ENCODE assay signal across 9 cellular contexts in genomic region chr9:114154597-114155102, GRCh38. TPM values are rescaled to one million over a fixed set of nuclear protein-coding genes. Genes with fewer than 3 reads are reported as not detected.
DNase-seq lines count a peak whose midpoint lies in the region; ATAC-seq and TF ChIP-seq lines count a peak whose summit lies in the region.
"Had no signal": no experiment of that assay in that cellular context is flagged by ENCODE, and none has a peak within 500 bp of the region (broad histone marks: within the 10 kb centered on the region; RNA-seq: fewer than 3 reads in every experiment).

No MANE protein-coding gene starts in this region.

- H3K79me2 ChIP-seq in osteoblast (ENCODE audit: insufficient read depth, low read length) = no peaks in the 10 kb centered on the region

- no peak for DNase-seq in CD8-positive, alpha-beta memory T cell
- DNase-seq in NT2/D1 (ENCODE audit: low read depth, low spot score) (no peak), osteoblast (ENCODE audit: insufficient read length, low spot score, missing footprints) (peak; percentile 49), putamen (ENCODE audit: low spot score) (no peak), NOMO-1 (lab: John Stamatoyannopoulos, UW; ENCODE audit: unreplicated experiment in 2 of 2) (no peak), GM19240 (ENCODE audit: insufficient read length, low spot score) (no peak)

- no peaks in the 10 kb centered on the region for H3K36me3 Mint-ChIP-seq in CD8-positive, alpha-beta memory T cell

- POLR2A ChIA-PET in CD8-positive, alpha-beta memory T cell (lab: Charles Lee) = no interaction called here

- peaks cover 16% of the 10 kb centered on the region for H4K20me1 ChIP-seq in osteoblast (ENCODE audit: insufficient read depth, low read length)

- H3K4me3 Mint-ChIP-seq in CD8-positive, alpha-beta memory T cell = peak overlapping the region; percentile 33 to 85 (median 71)

- peak overlapping the region in 2 of 8 donors; percentile 1 to 64 for H3K27ac Mint-ChIP-seq in CD8-positive, alpha-beta memory T cell
- H3K27ac Mint-ChIP-seq: dendritic cell treated with granulocyte-macrophage colony-stimulating factor and Interleukin-4, amounts not matched to agents 40 ng/mL and 50 ng/mL, for 4 days had no signal

- no peaks in the 10 kb centered on the region for H3K36me3 ChIP-seq in CD8-positive, alpha-beta memory T cell (ENCODE audit: insufficient read depth, low read length)
- H3K36me3 ChIP-seq in NT2/D1 (ENCODE audit: insufficient read depth, insufficient read length, low read length) (peaks cover 24% of the 10 kb centered on the region), esophagus (ENCODE audit: control insufficient read depth in 2 of 2, insufficient read depth in 2 of 2, low read length in 1 of 2) (no peaks in the 10 kb centered on the region), osteoblast (ENCODE audit: insufficient read depth, low read length) (no peaks in the 10 kb centered on the region)

- peak overlapping the region; percentile 70 for H3K4me2 ChIP-seq in osteoblast (ENCODE audit: insufficient read depth, low read length)

- H3K9me3 Mint-ChIP-seq in CD8-positive, alpha-beta memory T cell = no peaks in the 10 kb centered on the region
- H3K9me3 Mint-ChIP-seq: dendritic cell treated with granulocyte-macrophage colony-stimulating factor and Interleukin-4, amounts not matched to agents 40 ng/mL and 50 ng/mL, for 4 days had no signal

- CTCF ChIA-PET in CD8-positive, alpha-beta memory T cell (lab: Charles Lee) = interaction anchor here (1.1 to 3.1 kb wide), 7 partner anchors 8 to 139 kb away, joined by 4 to 16 read pairs (median 4); no protein-coding TSS in a partner anchor

- H3K9me3 ChIP-seq in CD8-positive, alpha-beta memory T cell (ENCODE audit: low read length) = no peaks in the 10 kb centered on the region
- no peaks in the 10 kb centered on the region for H3K9me3 ChIP-seq in NT2/D1 (ENCODE audit: insufficient read depth, low read length)
- H3K9me3 ChIP-seq in esophagus (ENCODE audit: control insufficient read depth in 2 of 2, insufficient read depth in 1 of 2, low read depth in 1 of 2, low read length in 1 of 2) = no peaks in the 10 kb centered on the region
- no peaks in the 10 kb centered on the region for H3K9me3 ChIP-seq in osteoblast (ENCODE audit: low read depth, low read length)

- TF ChIP-seq CTCF in osteoblast (IDR thresholded peaks at IDR 0.05; ENCODE audit: extremely low read depth, low read depth, low read length) = no peak

- no peak overlapping the region for H3K27ac ChIP-seq in CD8-positive, alpha-beta memory T cell (ENCODE audit: low read depth, low read length)
- no peak overlapping the region for H3K27ac ChIP-seq in esophagus (ENCODE audit: low read depth in 2 of 2, low read length in 1 of 2)
- H3K27ac ChIP-seq in osteoblast (ENCODE audit: low read depth, low read length) = no peak overlapping the region

- peaks cover 35 to 57% of the 10 kb centered on the region in 2 donors for H3K27me3 Mint-ChIP-seq in CD8-positive, alpha-beta memory T cell

- peak overlapping the region; percentile 32 for H3K4me3 ChIP-seq in CD8-positive, alpha-beta memory T cell (ENCODE audit: low read length)
- H3K4me3 ChIP-seq in NT2/D1 (ENCODE audit: insufficient read length, low read depth) = peak overlapping the region; percentile 79
- H3K4me3 ChIP-seq in esophagus (ENCODE audit: low read depth in 1 of 2, low read length in 2 of 2) = peak overlapping the region; percentile 9 to 78
- peak overlapping the region; percentile 55 for H3K4me3 ChIP-seq in osteoblast (ENCODE audit: insufficient read depth, low read length)

- peaks cover 23% of the 10 kb centered on the region for H3K27me3 ChIP-seq in CD8-positive, alpha-beta memory T cell (ENCODE audit: insufficient read depth, low read length, poor library complexity, severe bottlenecking)
- peaks cover 17% of the 10 kb centered on the region for H3K27me3 ChIP-seq in NT2/D1 (ENCODE audit: insufficient read depth, insufficient read length)
- H3K27me3 ChIP-seq in esophagus (ENCODE audit: control insufficient read depth in 1 of 2, insufficient read depth in 2 of 2, low read length in 2 of 2) = peaks cover 0 to 2% of the 10 kb centered on the region in 2 donors
- peaks cover 27% of the 10 kb centered on the region for H3K27me3 ChIP-seq in osteoblast (ENCODE audit: insufficient read depth, low read length)

- peak overlapping the region; percentile 62 for H3K9ac ChIP-seq in NT2/D1 (ENCODE audit: insufficient read length, low read depth)

- no peak overlapping the region for H2AFZ ChIP-seq in osteoblast (ENCODE audit: low read length)

- ATAC-seq in GM18858 (IDR thresholded peaks at IDR 0.05; ENCODE audit: unreplicated experiment) = no peak

- WGBS in esophagus, 2 donors = 3 to 6% methylated on average over 23 of the region's 23 CpGs

- peaks cover 10% of the 10 kb centered on the region for H3K4me1 ChIP-seq in CD8-positive, alpha-beta memory T cell (ENCODE audit: insufficient read depth, low read length)
- peaks cover 32% of the 10 kb centered on the region for H3K4me1 ChIP-seq in NT2/D1 (ENCODE audit: insufficient read depth, insufficient read length)
- H3K4me1 ChIP-seq in esophagus (ENCODE audit: control insufficient read depth in 2 of 2, insufficient read depth in 2 of 2, low read length in 1 of 2) = peaks cover 0 to 30% of the 10 kb centered on the region in 2 donors
- H3K4me1 ChIP-seq in osteoblast (ENCODE audit: insufficient read depth, low read length) = peaks cover 19% of the 10 kb centered on the region

- H3K4me1 Mint-ChIP-seq in CD8-positive, alpha-beta memory T cell = peaks cover 21 to 31% (median 21%) of the 10 kb centered on the region in 3 donors

RNA-seq across cellular contexts. Expression of gene COL27A1, which starts 0.7 kb away (rescaled TPM):
- total RNA-seq in CD8-positive, alpha-beta memory T cell = 1 to 10 TPM in 1 of 2 experiments, under 1 TPM in 1; 0.86 to 1.6 TPM
- polyA plus RNA-seq in CD8-positive, alpha-beta memory T cell = not detected
- polyA plus RNA-seq in esophagus = 10 to 100 TPM in 1 of 2 donors, 1 to 10 TPM in 1; 7.2 to 32.6 TPM
- 10.1 and 11.8 TPM in 2 replicates for total RNA-seq in osteoblast

RNA-seq across cellular contexts. Expression of gene KIF12, which starts 55.6 kb away (rescaled TPM):
- not detected for total RNA-seq in CD8-positive, alpha-beta memory T cell
- not detected for polyA plus RNA-seq in CD8-positive, alpha-beta memory T cell
- polyA plus RNA-seq in esophagus = under 1 TPM; 0.20 to 0.39 TPM
- not detected in 2 replicates for total RNA-seq in osteoblast
